ENCODE assay signal across 16 cellular contexts in genomic region chr5:149552761-149553160, GRCh38. TPM values are rescaled to one million over a fixed set of nuclear protein-coding genes. Genes with fewer than 3 reads are reported as not detected.
A peak's percentile ranks its signal among the peaks of the same experiment; 100 is the strongest.
DNase-seq lines count a peak whose midpoint lies in the region; ATAC-seq and TF ChIP-seq lines count a peak whose summit lies in the region.
"Had no signal": no experiment of that assay in that cellular context is flagged by ENCODE, and none has a peak within 500 bp of the region (broad histone marks: within the 10 kb centered on the region; RNA-seq: fewer than 3 reads in every experiment).

No MANE protein-coding gene starts in this region.

- TF ChIP-seq CTCF in right atrium auricular region (IDR thresholded peaks at IDR 0.05): no peak
- no peak for TF ChIP-seq CTCF in smooth muscle cell (IDR thresholded peaks at IDR 0.05; ENCODE audit: borderline replicate concordance, insufficient read depth, poor library complexity, severe bottlenecking)

- H3K4me1 ChIP-seq in right atrium auricular region (peaks cover 0 to 21% of the 10 kb centered on the region in 2 donors), NT2/D1 (ENCODE audit: insufficient read depth, insufficient read length) (no peaks in the 10 kb centered on the region), smooth muscle cell (ENCODE audit: low read depth) (peaks cover 24% of the 10 kb centered on the region)

- intact Hi-C loops in left ventricle myocardium superior (cut with micrococcal nuclease): loop anchor here (5.0 kb wide), 1 partner anchor 110 kb away; no protein-coding TSS in a partner anchor

- ATAC-seq in left ventricle myocardium superior (no peak), HG02852 (IDR thresholded peaks at IDR 0.05; ENCODE audit: unreplicated experiment) (no peak)
- ATAC-seq: Right ventricle myocardium inferior had no signal

- H3K9me3 ChIP-seq in right atrium auricular region (no peaks in the 10 kb centered on the region), NT2/D1 (ENCODE audit: insufficient read depth, low read length) (no peaks in the 10 kb centered on the region), smooth muscle cell (replicated peaks; ENCODE audit: low read depth) (no peaks in the 10 kb centered on the region)

- DNase-seq in right atrium auricular region (ENCODE audit: low spot score) (no peak), left ventricle myocardium superior (no peak), NT2/D1 (ENCODE audit: low read depth, low spot score) (no peak), fibroblast of peridontal ligament (ENCODE audit: extremely low read depth) (peak; percentile 28), smooth muscle cell (lab: John Stamatoyannopoulos, UW; ENCODE audit: unreplicated experiment) (no peak), NCI-H510A (lab: John Stamatoyannopoulos, UW) (no peak), NCI-H510A treated with DMSO at 0.1 percent for 48 hours (lab: John Stamatoyannopoulos, UW) (no peak)
- DNase-seq: activated CD4-positive, alpha-beta T cell treated with anti-CD3 and anti-CD28 coated beads for 48 hours; aorta; DMS153; mammary epithelial cell; NCI-H2081; occipital lobe; small intestine had no signal

- peaks cover 18% of the 10 kb centered on the region for H3F3A ChIP-seq in smooth muscle cell (ENCODE audit: low read depth)

- H4K20me1 ChIP-seq in smooth muscle cell (ENCODE audit: low read depth): peaks cover 26% of the 10 kb centered on the region

- peak overlapping the region; percentile 98 to 99 for H3K27ac ChIP-seq in right atrium auricular region
- peak overlapping the region; percentile 97 for H3K27ac ChIP-seq in smooth muscle cell (ENCODE audit: low read depth)

- no peak overlapping the region for H3K4me2 ChIP-seq in smooth muscle cell

- H3K4me3 ChIP-seq in right atrium auricular region: no peak overlapping the region
- H3K4me3 ChIP-seq in NT2/D1 (ENCODE audit: insufficient read length, low read depth): no peak overlapping the region
- H3K4me3 ChIP-seq in smooth muscle cell: no peak overlapping the region

- peaks cover 40% of the 10 kb centered on the region for H3K79me2 ChIP-seq in smooth muscle cell (ENCODE audit: low read depth)

- peaks cover 21% of the 10 kb centered on the region for H3K36me3 ChIP-seq in right atrium auricular region
- H3K36me3 ChIP-seq in NT2/D1 (ENCODE audit: insufficient read depth, insufficient read length, low read length): peaks cover 28% of the 10 kb centered on the region
- H3K36me3 ChIP-seq in smooth muscle cell (ENCODE audit: low read depth): no peaks in the 10 kb centered on the region

- WGBS in smooth muscle cell (ENCODE audit: low lambda C conversion rate): 86% methylated on average over 5 of the region's 5 CpGs

- no peaks in the 10 kb centered on the region for H3K27me3 ChIP-seq in right atrium auricular region
- H3K27me3 ChIP-seq in NT2/D1 (ENCODE audit: insufficient read depth, insufficient read length): no peaks in the 10 kb centered on the region
- H3K27me3 ChIP-seq in smooth muscle cell (ENCODE audit: low read depth): no peaks in the 10 kb centered on the region

- H3K9ac ChIP-seq in NT2/D1 (ENCODE audit: insufficient read length, low read depth): peak overlapping the region; percentile 32
- no peak overlapping the region for H3K9ac ChIP-seq in smooth muscle cell (ENCODE audit: low read depth)

- H2AFZ ChIP-seq in smooth muscle cell (ENCODE audit: low read depth): no peak overlapping the region

RNA-seq across cellular contexts. Expression of gene CSNK1A1, which starts 1.5 kb away (rescaled TPM):
- 100 to 1,000 TPM; 171 to 192 TPM for total RNA-seq in right atrium auricular region
- 214 TPM for total RNA-seq in left ventricle myocardium superior
- 294 and 354 TPM in 2 replicates for total RNA-seq in smooth muscle cell
- 129 and 151 TPM in 2 replicates for polyA plus RNA-seq in smooth muscle cell

RNA-seq across cellular contexts. Expression of gene ARHGEF37, which starts 28.5 kb away (rescaled TPM):
- total RNA-seq in right atrium auricular region (10 to 100 TPM; 11.0 to 13.7 TPM), left ventricle myocardium superior (32.8 TPM), smooth muscle cell (1.4 and 2.3 TPM in 2 replicates)
- polyA plus RNA-seq in smooth muscle cell: 0.70 and 2.0 TPM in 2 replicates
